ENCODE assay signal across 15 cellular contexts in genomic region chr1:151958959-151959358, GRCh38.
"Had no signal": no experiment of that assay in that cellular context is flagged by ENCODE, and none has a peak within 500 bp of the region (broad histone marks: within the 10 kb centered on the region; RNA-seq: fewer than 3 reads in every experiment).

No MANE protein-coding gene starts in this region.

- ATAC-seq: activated CD8-positive, alpha-beta T cell treated with anti-CD3 and anti-CD28 coated beads for 36 hours; left ventricle myocardium superior; natural killer cell treated with Interleukin-12 subunit alpha and Interleukin-12 subunit beta and Interleukin-15 and Interleukin-18, amount 100 ng/mL, for 72 hours; right cardiac atrium; stimulated activated naive CD8-positive, alpha-beta T cell treated with anti-CD3 and anti-CD28 coated beads, Interleukin-15, Interleukin-2, amounts not matched to agents 100 U/mL and 50 U/mL, for 24 hours had no signal

- H3K9me3 ChIP-seq: colonic mucosa, suprapubic skin had no signal

- H3K27me3 ChIP-seq: colonic mucosa, suprapubic skin had no signal

- H3K27ac ChIP-seq: colonic mucosa, epithelial cell of prostate, suprapubic skin, VCaP had no signal

- H3K4me3 ChIP-seq: colonic mucosa, suprapubic skin had no signal

- DNase-seq: activated CD8-positive, alpha-beta memory T cell treated with anti-CD3 and anti-CD28 coated beads, Interleukin-2, amount 50 U/mL, for 48 hours; activated CD8-positive, alpha-beta T cell treated with anti-CD3 and anti-CD28 coated beads for 36 hours; activated naive CD4-positive, alpha-beta T cell; colonic mucosa; left ventricle myocardium superior; mesenchymal stem cell; occipital lobe; right cardiac atrium; stimulated activated CD4-positive, alpha-beta T cell treated with anti-CD3 and anti-CD28 coated beads, Interleukin-2, amount 100 ng/mL, for 24 hours; stimulated activated naive CD8-positive, alpha-beta T cell treated with anti-CD3 and anti-CD28 coated beads, Interleukin-15, Interleukin-2, amounts not matched to agents 100 U/mL and 50 U/mL, for 24 hours; T-helper 9 cell had no signal

- H3K4me1 ChIP-seq: colonic mucosa had no signal

- H3K36me3 ChIP-seq: colonic mucosa, suprapubic skin had no signal
